ENCODE assay signal across 11 cellular contexts in genomic region chr5:172901788-172902496, GRCh38. TPM values are rescaled to one million over a fixed set of nuclear protein-coding genes. Genes with fewer than 3 reads are reported as not detected.
DNase-seq lines count a peak whose midpoint lies in the region; ATAC-seq and TF ChIP-seq lines count a peak whose summit lies in the region.
"Had no signal": no experiment of that assay in that cellular context is flagged by ENCODE, and none has a peak within 500 bp of the region (broad histone marks: within the 10 kb centered on the region; RNA-seq: fewer than 3 reads in every experiment).

No MANE protein-coding gene starts in this region.

- peaks cover 4% of the 10 kb centered on the region for H3K36me3 Mint-ChIP-seq in activated CD4-positive, alpha-beta memory T cell treated with anti-CD3 and anti-CD28 coated beads for 36 hours

- no peaks in the 10 kb centered on the region for H3K9me3 Mint-ChIP-seq in activated CD4-positive, alpha-beta memory T cell treated with anti-CD3 and anti-CD28 coated beads for 36 hours
- H3K9me3 Mint-ChIP-seq: activated CD4-positive, alpha-beta T cell treated with anti-CD3 and anti-CD28 coated beads, Interleukin-2, amount 10 ng/mL, durations not matched to agents 24 days and 14 days had no signal

- H3K27ac Mint-ChIP-seq in activated CD4-positive, alpha-beta memory T cell treated with anti-CD3 and anti-CD28 coated beads for 36 hours = no peak overlapping the region
- H3K27ac Mint-ChIP-seq: activated CD4-positive, alpha-beta T cell treated with anti-CD3 and anti-CD28 coated beads, Interleukin-2, amount 10 ng/mL, durations not matched to agents 24 days and 14 days had no signal

- no peak for TF ChIP-seq EP300 in transverse colon (IDR thresholded peaks at IDR 0.05; ENCODE audit: low read depth)

- DNase-seq in DMS 273 (lab: John Stamatoyannopoulos, UW; ENCODE audit: unreplicated experiment) (peak; percentile 30), DMS 273 treated with DMSO at 0.1 percent for 48 hours (lab: John Stamatoyannopoulos, UW) (no peak), choroid plexus epithelial cell (ENCODE audit: low read depth) (peak; percentile 92), transverse colon (no peak), NCI-H446 (lab: John Stamatoyannopoulos, UW) (no peak)
- DNase-seq in activated CD4-positive, alpha-beta memory T cell treated with anti-CD3 and anti-CD28 coated beads for 36 hours = no peak
- DNase-seq: activated CD4-positive, alpha-beta T cell treated with anti-CD3 and anti-CD28 coated beads, Interleukin-2, amount 10 ng/mL, durations not matched to agents 24 days and 14 days; cortex of kidney had no signal

- H3K27me3 Mint-ChIP-seq in activated CD4-positive, alpha-beta memory T cell treated with anti-CD3 and anti-CD28 coated beads for 36 hours = no peaks in the 10 kb centered on the region
- H3K27me3 Mint-ChIP-seq: activated CD4-positive, alpha-beta T cell treated with anti-CD3 and anti-CD28 coated beads, Interleukin-2, amount 10 ng/mL, durations not matched to agents 24 days and 14 days had no signal

- no peak for TF ChIP-seq POLR2A in transverse colon (IDR thresholded peaks at IDR 0.05)

- no peaks in the 10 kb centered on the region for H3K27me3 ChIP-seq in transverse colon

- POLR2A ChIA-PET in activated CD4-positive, alpha-beta memory T cell treated with anti-CD3 and anti-CD28 coated beads for 36 hours (lab: Charles Lee) = no interaction called here

- H3K9me3 ChIP-seq in mesodermal cell (ENCODE audit: control insufficient read depth, low read length) = no peaks in the 10 kb centered on the region
- H3K9me3 ChIP-seq in transverse colon = no peaks in the 10 kb centered on the region
- H3K9me3 ChIP-seq: HAP-1 had no signal

- in situ Hi-C loops in transverse colon (cut with MboI; ENCODE audit: low pct_ligation_motif_present in 1 of 4, low pct_unique_long_range_greater_than_20kb in 1 of 4, low sequenced_read_pairs in 3 of 4) = loop anchor here in 1 of 4 donors (10.0 kb wide), 1 partner anchor 47 kb away; no protein-coding TSS in a partner anchor

- no peak overlapping the region for H3K4me3 Mint-ChIP-seq in activated CD4-positive, alpha-beta memory T cell treated with anti-CD3 and anti-CD28 coated beads for 36 hours
- H3K4me3 Mint-ChIP-seq: activated CD4-positive, alpha-beta T cell treated with anti-CD3 and anti-CD28 coated beads, Interleukin-2, amount 10 ng/mL, durations not matched to agents 24 days and 14 days had no signal

- H3K4me3 ChIP-seq in choroid plexus epithelial cell (ENCODE audit: low read depth, low read length) (no peak overlapping the region), mesodermal cell (ENCODE audit: extremely low read depth, insufficient read depth, low read length, poor library complexity, severe bottlenecking) (no peak overlapping the region), transverse colon (no peak overlapping the region)
- H3K4me3 ChIP-seq: HAP-1 had no signal

- peaks cover 15% of the 10 kb centered on the region for H3K4me1 Mint-ChIP-seq in activated CD4-positive, alpha-beta memory T cell treated with anti-CD3 and anti-CD28 coated beads for 36 hours (ENCODE audit: low read depth)

- CTCF ChIA-PET in activated CD4-positive, alpha-beta memory T cell treated with anti-CD3 and anti-CD28 coated beads for 36 hours (lab: Charles Lee) = interaction anchor here (1.3 kb wide), 1 partner anchor 187 kb away, joined by 5 read pairs; no protein-coding TSS in a partner anchor

- intact Hi-C loops in transverse colon (cut with DNase I; ENCODE audit: low total_unique reads) = loop anchor here (2.0 kb wide), 1 partner anchor 57 kb away; the partner anchor contains the start of gene RPL26L1
- intact Hi-C loops in activated CD4-positive, alpha-beta memory T cell treated with anti-CD3 and anti-CD28 coated beads for 36 hours (cut with micrococcal nuclease) = no loop called here

- H3K4me1 ChIP-seq in mesodermal cell (ENCODE audit: control insufficient read depth, insufficient read depth, low read length, poor library complexity, severe bottlenecking) (peaks cover 84% of the 10 kb centered on the region), transverse colon (peaks cover 48 to 65% (median 52%) of the 10 kb centered on the region in 4 donors)
- H3K4me1 ChIP-seq: HAP-1 had no signal

- H3K27ac ChIP-seq in mesodermal cell (ENCODE audit: low read depth, low read length, severe bottlenecking) (peak overlapping the region; percentile 77), transverse colon (peak overlapping the region; percentile 87 to 95 (median 94))

- no peak for ATAC-seq in GM18909 (IDR thresholded peaks at IDR 0.05; ENCODE audit: poor library complexity, unreplicated experiment)

- 90 to 91% methylated on average over 9 of the region's 9 CpGs for WGBS in mesodermal cell (ENCODE audit: insufficient coverage in 2 of 2), 2 experiments
- WGBS in transverse colon (ENCODE audit: low coverage in 1 of 2), 2 donors = 81% methylated on average over 9 of the region's 9 CpGs; no CpG with 5 or more reads in 1 of the 2 donors

- TF ChIP-seq CTCF in choroid plexus epithelial cell (conservative IDR thresholded peaks at IDR 0.05; ENCODE audit: low read depth, low read length) = peak; percentile 2
- no peak for TF ChIP-seq CTCF in transverse colon (IDR thresholded peaks at IDR 0.05)

- H3K36me3 ChIP-seq in mesodermal cell (ENCODE audit: control insufficient read depth, insufficient read depth, low read length) = peaks cover 43% of the 10 kb centered on the region
- H3K36me3 ChIP-seq in transverse colon = peaks cover 0 to 3% (median 0%) of the 10 kb centered on the region in 4 donors
- H3K36me3 ChIP-seq: HAP-1 had no signal

RNA-seq across cellular contexts. Expression of gene RPL26L1, which starts 57.3 kb away (rescaled TPM):
- polyA plus RNA-seq in mesodermal cell (2013, experiment 1 of 2) = 88.8 TPM
- polyA plus RNA-seq in mesodermal cell (2013, experiment 2 of 2) = 99.2 TPM
- total RNA-seq in transverse colon = 10 to 100 TPM in 2 of 4 donors, 1 to 10 TPM in 1, not detected in 1; 1.6 to 22.3 (median 19.5) TPM
- 10 to 100 TPM; 66.0 to 67.6 TPM for total RNA-seq in activated CD4-positive, alpha-beta memory T cell treated with anti-CD3 and anti-CD28 coated beads for 36 hours

Comparison
In these comparisons a context has a peak if more than half of its experiments do, and no peak if none do; other contexts are left out.
1. DNase-seq: peak in DMS 273 (single experiment) and choroid plexus epithelial cell (single experiment); none in DMS 273 treated with DMSO at 0.1 percent for 48 hours (single experiment), transverse colon (single experiment), activated CD4-positive, alpha-beta memory T cell treated with anti-CD3 and anti-CD28 coated beads for 36 hours (single experiment) and NCI-H446 (0 of 2).